ENCODE assay signal across 27 cellular contexts in genomic region chr10:91514684-91515253, GRCh38.
"Had no signal": no experiment of that assay in that cellular context is flagged by ENCODE, and none has a peak within 500 bp of the region (broad histone marks: within the 10 kb centered on the region; RNA-seq: fewer than 3 reads in every experiment).

No MANE protein-coding gene starts in this region.

- H3K27me3 Mint-ChIP-seq: activated CD4-positive, alpha-beta T cell treated with anti-CD3 and anti-CD28 coated beads, Interleukin-2, amount 10 ng/mL, durations not matched to agents 7 days and 5 days; activated CD8-positive, alpha-beta memory T cell treated with anti-CD3 and anti-CD28 coated beads, Interleukin-2, amount 10 ng/mL, durations not matched to agents 7 days and 5 days; activated CD8-positive, alpha-beta T cell treated with anti-CD3 and anti-CD28 coated beads for 36 hours; effector memory CD8-positive, alpha-beta T cell; type B pancreatic cell had no signal

- H3K36me3 ChIP-seq: colonic mucosa, thoracic aorta, vagina, WERI-Rb-1 had no signal

- H3K4me3 ChIP-seq: colonic mucosa, heart left ventricle, thoracic aorta, vagina had no signal

- FAIRE-seq: endothelial cell of umbilical vein had no signal

- H3K9me3 Mint-ChIP-seq: activated CD8-positive, alpha-beta T cell treated with anti-CD3 and anti-CD28 coated beads for 36 hours; effector memory CD8-positive, alpha-beta T cell; T-helper 2 cell treated with Interferon-gamma antibody and Interleukin-4, amounts not matched to agents 5 μg/mL and 100 μg/mL, for 36 hours had no signal

- H3K27me3 ChIP-seq: colonic mucosa, dorsolateral prefrontal cortex, heart left ventricle, vagina had no signal

- DNase-seq: activated CD4-positive, alpha-beta T cell treated with anti-CD3 and anti-CD28 coated beads, Interleukin-2, amount 10 ng/mL, durations not matched to agents 7 days and 5 days; activated CD4-positive, CD25-positive, alpha-beta regulatory T cell treated with anti-CD3 and anti-CD28 coated beads, Interleukin-2, amount 50 U/mL, for 72 hours; activated CD8-positive, alpha-beta memory T cell treated with anti-CD3 and anti-CD28 coated beads, Interleukin-2, amount 10 ng/mL, durations not matched to agents 7 days and 5 days; activated CD8-positive, alpha-beta T cell treated with anti-CD3 and anti-CD28 coated beads for 36 hours; activated effector memory CD4-positive, alpha-beta T cell treated with anti-CD3 and anti-CD28 coated beads, Interleukin-2, amount 50 U/mL, for 16 hours; activated naive CD4-positive, alpha-beta T cell treated with anti-CD3 and anti-CD28 coated beads, Interleukin-2, amount 50 U/mL, for 16 hours; activated T-cell treated with anti-CD3 and anti-CD28 coated beads for 4 hours; anterior cingulate cortex; central memory CD4-positive, alpha-beta T cell; colonic mucosa; dorsolateral prefrontal cortex; effector memory CD8-positive, alpha-beta T cell; heart left ventricle; islet precursor cell; left cardiac atrium; nephron progenitor cell; small intestine; stimulated activated CD4-positive, alpha-beta T cell treated with anti-CD3 and anti-CD28 coated beads, Interleukin-15, amount 100 ng/mL, for 24 hours; stimulated activated naive CD4-positive, alpha-beta T cell; WERI-Rb-1 had no signal

- H3K9me3 ChIP-seq: colonic mucosa, thoracic aorta, vagina had no signal

- H3K27ac Mint-ChIP-seq: activated CD4-positive, alpha-beta T cell treated with anti-CD3 and anti-CD28 coated beads, Interleukin-2, amount 10 ng/mL, durations not matched to agents 7 days and 5 days; activated CD8-positive, alpha-beta memory T cell treated with anti-CD3 and anti-CD28 coated beads, Interleukin-2, amount 10 ng/mL, durations not matched to agents 7 days and 5 days; activated CD8-positive, alpha-beta T cell treated with anti-CD3 and anti-CD28 coated beads for 36 hours; effector memory CD8-positive, alpha-beta T cell; nephron progenitor cell; T-helper 2 cell treated with Interferon-gamma antibody and Interleukin-4, amounts not matched to agents 5 μg/mL and 100 μg/mL, for 36 hours; type B pancreatic cell had no signal

- H3K4me1 ChIP-seq: colonic mucosa, heart left ventricle had no signal

- H3K4me3 Mint-ChIP-seq: activated CD4-positive, alpha-beta T cell treated with anti-CD3 and anti-CD28 coated beads, Interleukin-2, amount 10 ng/mL, durations not matched to agents 7 days and 5 days; activated CD8-positive, alpha-beta memory T cell treated with anti-CD3 and anti-CD28 coated beads, Interleukin-2, amount 10 ng/mL, durations not matched to agents 7 days and 5 days; activated CD8-positive, alpha-beta T cell treated with anti-CD3 and anti-CD28 coated beads for 36 hours; effector memory CD8-positive, alpha-beta T cell; nephron progenitor cell; T-helper 2 cell treated with Interferon-gamma antibody and Interleukin-4, amounts not matched to agents 5 μg/mL and 100 μg/mL, for 36 hours; type B pancreatic cell had no signal

- H3K27ac ChIP-seq: colonic mucosa, heart left ventricle, thoracic aorta, vagina, WERI-Rb-1 had no signal

- ATAC-seq: activated CD8-positive, alpha-beta memory T cell treated with anti-CD3 and anti-CD28 coated beads, Interleukin-2, amount 10 ng/mL, durations not matched to agents 7 days and 5 days; activated CD8-positive, alpha-beta T cell treated with anti-CD3 and anti-CD28 coated beads for 36 hours; effector memory CD8-positive, alpha-beta T cell; esophagus mucosa; heart left ventricle; left cardiac atrium; sciatic nerve had no signal
